Comparison of ENCODE assay signal across 8 cellular contexts in the genomic region with DNA sequence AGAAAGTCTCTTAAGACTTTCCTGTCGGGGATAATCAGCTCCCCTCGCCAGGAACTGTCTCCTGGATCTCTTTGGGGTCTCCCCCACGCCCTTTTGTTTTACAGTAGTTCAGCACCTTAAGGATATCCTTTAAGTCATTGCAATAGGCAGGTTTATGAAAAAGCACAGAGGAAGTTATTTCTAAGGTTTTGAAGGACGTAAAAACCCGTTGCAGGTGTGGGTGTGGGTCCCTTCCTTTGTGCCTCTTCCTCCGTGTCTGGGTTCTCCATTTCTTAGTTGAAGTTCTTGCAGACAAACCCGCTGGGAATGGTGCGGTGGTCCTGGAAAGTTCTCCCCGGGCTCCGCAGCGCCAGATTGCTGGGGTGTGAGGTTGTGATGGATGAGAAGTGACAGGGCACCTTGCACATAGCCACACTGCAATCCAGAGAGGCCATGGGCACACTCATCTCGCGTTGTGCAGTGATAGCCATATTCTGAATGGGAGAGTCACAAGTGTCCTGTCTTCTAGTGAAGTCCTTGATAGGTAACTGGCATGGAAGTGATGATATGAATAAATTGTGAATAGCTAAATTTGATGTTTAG.
A peak's percentile ranks its signal among the peaks of the same experiment; 100 is the strongest.
DNase-seq lines count a peak whose midpoint lies in the region; ATAC-seq and TF ChIP-seq lines count a peak whose summit lies in the region.

No MANE protein-coding gene starts in this region.

- H3K9me3 Mint-ChIP-seq in IgD-negative memory B cell (no peaks in the 10 kb centered on the region), MCF 10A (ENCODE audit: unreplicated experiment) (no peaks in the 10 kb centered on the region)

- no peak for ATAC-seq in left lobe of liver

- peaks cover 8% of the 10 kb centered on the region in 2 donors for H3K4me1 ChIP-seq in uterus

- no peaks in the 10 kb centered on the region for H3K36me3 Mint-ChIP-seq in IgD-negative memory B cell
- H3K36me3 Mint-ChIP-seq in MCF 10A (ENCODE audit: insufficient read depth, unreplicated experiment), result no peaks in the 10 kb centered on the region

- peak overlapping the region; percentile 78 to 93 for H3K27ac ChIP-seq in uterus

- intact Hi-C loops in MCF 10A (cut with micrococcal nuclease) (loop anchor here (10.0 kb wide), 1 partner anchor 171 kb away; no protein-coding TSS in a partner anchor), uterus (cut with DNase I; ENCODE audit: low total_unique reads) (no loop called here)

- DNase-seq in COLO668 (lab: John Stamatoyannopoulos, UW; ENCODE audit: unreplicated experiment) (peak; percentile 11), MCF 10A (ENCODE audit: unreplicated experiment) (no peak), medulla oblongata (ENCODE audit: extremely low spot score) (peak; percentile 42), uterus (no peak), left lobe of liver (ENCODE audit: low spot score) (no peak), iPS-NIHi11 (ENCODE audit: low spot score) (no peak)
- DNase-seq in stimulated activated CD8-positive, alpha-beta memory T cell treated with anti-CD3 and anti-CD28 coated beads, Interleukin-4, amount 100 ng/mL, for 48 hours, result no peak

- peaks cover 30 to 42% (median 34%) of the 10 kb centered on the region in 3 donors for H3K4me1 Mint-ChIP-seq in IgD-negative memory B cell
- H3K4me1 Mint-ChIP-seq in MCF 10A (ENCODE audit: insufficient read depth, unreplicated experiment), result peaks cover 25% of the 10 kb centered on the region

- H3K27me3 ChIP-seq in uterus, result no peaks in the 10 kb centered on the region

- TF ChIP-seq CTCF in MCF 10A (IDR thresholded peaks at IDR 0.05; ENCODE audit: unreplicated experiment) (no peak), uterus (IDR thresholded peaks at IDR 0.05) (no peak)

- H3K4me3 Mint-ChIP-seq in IgD-negative memory B cell (peak overlapping the region; percentile 90 to 98 (median 97)), MCF 10A (ENCODE audit: unreplicated experiment) (peak overlapping the region; percentile 88)

- no peaks in the 10 kb centered on the region for H3K9me3 ChIP-seq in uterus

- BruUV-seq in MCF 10A (replicated peaks; lab: Mats Ljungman, UMichigan), result no TSS peak

- no peak for TF ChIP-seq POLR2A in uterus (IDR thresholded peaks at IDR 0.05)

- POLR2A ChIA-PET in MCF 10A (lab: Yijun Ruan, JAX), result interaction anchor here (0.5 to 2.4 kb wide), 26 partner anchors 9 to 509 kb away, joined by 3 to 12 read pairs (median 3); a partner anchor contains a TSS

- CTCF ChIA-PET in MCF 10A (lab: Yijun Ruan, JAX), result interaction anchor here (0.6 to 1.8 kb wide), 8 partner anchors 13 to 303 kb away, joined by 3 to 7 read pairs (median 3); no protein-coding TSS in a partner anchor

- H3K27me3 Mint-ChIP-seq in IgD-negative memory B cell (no peaks in the 10 kb centered on the region), MCF 10A (ENCODE audit: insufficient read depth, unreplicated experiment) (no peaks in the 10 kb centered on the region)

- peak overlapping the region; percentile 85 to 93 (median 88) for H3K27ac Mint-ChIP-seq in IgD-negative memory B cell
- peak overlapping the region; percentile 63 for H3K27ac Mint-ChIP-seq in MCF 10A (ENCODE audit: low read depth, unreplicated experiment)

- H3K36me3 ChIP-seq in uterus, result no peaks in the 10 kb centered on the region

- peak overlapping the region; percentile 50 to 99 for H3K4me3 ChIP-seq in uterus

Comparison
In these comparisons a context has a peak if more than half of its experiments do, and no peak if none do; other contexts are left out.
1. DNase-seq: peak in COLO668 (single experiment) and medulla oblongata (single experiment); none in MCF 10A (single experiment), uterus (0 of 2), stimulated activated CD8-positive, alpha-beta memory T cell treated with anti-CD3 and anti-CD28 coated beads, Interleukin-4, amount 100 ng/mL, for 48 hours (single experiment), left lobe of liver (single experiment) and iPS-NIHi11 (single experiment).